17 cellular contexts compared by ENCODE assay signal in the genomic region with DNA sequence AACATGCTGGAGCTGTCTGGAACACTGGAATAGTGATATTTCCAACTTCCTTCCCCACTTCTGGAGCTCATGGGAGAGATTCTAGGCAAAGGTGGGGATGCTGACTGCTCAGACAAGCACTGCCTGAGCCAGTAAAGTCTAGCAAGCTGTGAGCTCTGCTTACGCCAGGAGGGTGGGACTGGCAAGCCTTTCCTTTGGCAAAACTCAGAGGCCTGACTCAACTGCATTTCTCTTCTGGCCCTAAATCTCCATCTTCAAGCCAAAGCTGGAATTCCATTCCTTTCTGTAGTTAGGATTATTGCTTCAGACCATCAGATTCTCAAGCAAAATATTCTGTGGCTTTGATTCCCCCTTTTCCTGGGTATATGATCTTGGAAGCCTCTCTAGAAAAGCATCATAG. TPM values are rescaled to one million over a fixed set of nuclear protein-coding genes. Genes with fewer than 3 reads are reported as not detected.
DNase-seq lines count a peak whose midpoint lies in the region; ATAC-seq and TF ChIP-seq lines count a peak whose summit lies in the region.
"Had no signal": no experiment of that assay in that cellular context is flagged by ENCODE, and none has a peak within 500 bp of the region (broad histone marks: within the 10 kb centered on the region; RNA-seq: fewer than 3 reads in every experiment).

No MANE protein-coding gene starts in this region.

- no peak overlapping the region for H3K4me3 ChIP-seq in coronary artery
- no peak overlapping the region for H3K4me3 ChIP-seq in right cardiac atrium (ENCODE audit: low read length)
- H3K4me3 ChIP-seq: GM23338, prostate gland had no signal

- H3K4me1 ChIP-seq in right cardiac atrium (ENCODE audit: control insufficient read depth, insufficient read depth, low read length) = no peaks in the 10 kb centered on the region
- H3K4me1 ChIP-seq: prostate gland had no signal

- 52% methylated on average over 1 of the region's 1 CpG for WGBS in right cardiac atrium

- H3K9me3 ChIP-seq in right cardiac atrium (ENCODE audit: control insufficient read depth, low read length) = no peaks in the 10 kb centered on the region
- H3K9me3 ChIP-seq: prostate gland had no signal

- H3K27ac ChIP-seq in coronary artery (peak overlapping the region in 1 of 2 donors; percentile 53), right cardiac atrium (ENCODE audit: low read length) (no peak overlapping the region)
- H3K27ac ChIP-seq: prostate gland, VCaP had no signal

- H3K27me3 ChIP-seq in right cardiac atrium (ENCODE audit: control insufficient read depth, insufficient read depth) = no peaks in the 10 kb centered on the region

- intact Hi-C loops in right cardiac atrium (cut with DNase I) = no loop called here

- peak; percentile 86 to 93 for ATAC-seq in right cardiac atrium
- ATAC-seq: GM23338, PC-3 had no signal

- TF ChIP-seq CTCF in coronary artery (IDR thresholded peaks at IDR 0.05) = no peak

- DNase-seq in GM03348 (ENCODE audit: low spot score) = peak; percentile 87
- DNase-seq in coronary artery (ENCODE audit: low spot score) = peak; percentile 73
- DNase-seq in right cardiac atrium = peak; percentile 58 to 79 (median 77)
- DNase-seq in stromal cell of bone marrow (ENCODE audit: low read depth) = peak; percentile 87
- DNase-seq in NCI-H82 treated with DMSO at 0.1 percent for 48 hours (lab: John Stamatoyannopoulos, UW; ENCODE audit: unreplicated experiment) = no peak
- no peak for DNase-seq in HT-29 (ENCODE audit: low spot score)
- no peak for DNase-seq in NCI-H187 (lab: John Stamatoyannopoulos, UW)
- DNase-seq in activated CD4-positive, CD25-positive, alpha-beta regulatory T cell (lab: John Stamatoyannopoulos, UW) = no peak
- DNase-seq: AML-193; effector CD8-positive, alpha-beta T cell; NCI-H2081; NCI-H524 treated with DMSO at 0.1 percent for 48 hours; PC-3 had no signal

RNA-seq across cellular contexts. Expression of gene EPB42, which starts 20.3 kb away (rescaled TPM):
- total RNA-seq in right cardiac atrium = not detected
- polyA plus RNA-seq in right cardiac atrium = not detected
- not detected in 2 replicates for total RNA-seq in HT-29 (2014; rRNA removed; shearing (Covaris generic))
- total RNA-seq: activated CD8-positive, alpha-beta memory T cell treated with anti-CD3 and anti-CD28 coated beads for 36 hours; GM23338; PC-3 had no signal
- polyA plus RNA-seq: GM23338 had no signal

RNA-seq across cellular contexts. Expression of gene TGM5, which starts 25.6 kb away (rescaled TPM):
- not detected for total RNA-seq in right cardiac atrium
- polyA plus RNA-seq in right cardiac atrium = 0.02 TPM
- total RNA-seq in HT-29 (2014; rRNA removed; shearing (Covaris generic)) = not detected in 2 replicates
- total RNA-seq: activated CD8-positive, alpha-beta memory T cell treated with anti-CD3 and anti-CD28 coated beads for 36 hours; GM23338; PC-3 had no signal
- polyA plus RNA-seq: GM23338 had no signal

RNA-seq across cellular contexts. Expression of gene CCNDBP1, which starts 55.9 kb away (rescaled TPM):
- total RNA-seq in right cardiac atrium = 10 to 100 TPM; 41.4 to 55.6 (median 53.7) TPM
- 45.7 TPM for polyA plus RNA-seq in right cardiac atrium
- 39.8 and 52.0 TPM in 2 replicates for total RNA-seq in HT-29 (2014; rRNA removed; shearing (Covaris generic))

Comparison
In these comparisons a context has a peak if more than half of its experiments do, and no peak if none do; other contexts are left out.
1. DNase-seq: peak in GM03348 (single experiment), coronary artery (single experiment), right cardiac atrium (3 of 3) and stromal cell of bone marrow (single experiment); none in NCI-H82 treated with DMSO at 0.1 percent for 48 hours (single experiment), HT-29 (single experiment), NCI-H187 (0 of 2) and activated CD4-positive, CD25-positive, alpha-beta regulatory T cell (0 of 4).